19 cellular contexts compared by ENCODE assay signal in genomic region chr7:50475340-50475739, GRCh38. TPM values are rescaled to one million over a fixed set of nuclear protein-coding genes. Genes with fewer than 3 reads are reported as not detected.
DNase-seq lines count a peak whose midpoint lies in the region; ATAC-seq and TF ChIP-seq lines count a peak whose summit lies in the region.
"Had no signal": no experiment of that assay in that cellular context is flagged by ENCODE, and none has a peak within 500 bp of the region (broad histone marks: within the 10 kb centered on the region; RNA-seq: fewer than 3 reads in every experiment).

No MANE protein-coding gene starts in this region.

- no peaks in the 10 kb centered on the region for H3K9me3 ChIP-seq in OCI-LY3 (ENCODE audit: insufficient read depth, low read length)
- H3K9me3 ChIP-seq in BE2C, result no peaks in the 10 kb centered on the region; the same call in 1 of the 2 replicates
- H3K9me3 ChIP-seq: SK-N-SH, tibial artery had no signal

- peak; percentile 11 for DNase-seq in GM12865 (ENCODE audit: low read depth)
- no peak for DNase-seq in BE2C
- no peak for DNase-seq in cerebellar cortex (ENCODE audit: low spot score)
- DNase-seq in COLO829 (ENCODE audit: low spot score), result no peak
- DNase-seq: activated naive CD8-positive, alpha-beta T cell treated with anti-CD3 and anti-CD28 coated beads, Interleukin-2, amount 10 ng/mL, durations not matched to agents 7 days and 5 days; AML-193; caudate nucleus; DMS53; foreskin melanocyte; immature natural killer cell; MM.1S; NCI-H2171 treated with DMSO at 0.1 percent for 48 hours; SK-N-SH; tibial artery had no signal

- H3K27ac ChIP-seq in OCI-LY3 (ENCODE audit: low read length), result no peak overlapping the region
- H3K27ac ChIP-seq: neural progenitor cell, tibial artery had no signal

- no peak for TF ChIP-seq POLR2A in GM18505 (IDR thresholded peaks at IDR 0.05; ENCODE audit: borderline replicate concordance, extremely low read depth, insufficient read depth, insufficient read length)

- H3K79me2 ChIP-seq in OCI-LY3 (ENCODE audit: low read length), result no peaks in the 10 kb centered on the region

- TF ChIP-seq CTCF in GM12865 (IDR thresholded peaks at IDR 0.05; ENCODE audit: insufficient read depth, low read depth, low read length, missing control alignments) (no peak), OCI-LY3 (IDR thresholded peaks at IDR 0.05; ENCODE audit: low read depth, low read length) (no peak), BE2C (IDR thresholded peaks at IDR 0.05; ENCODE audit: low read depth, low read length) (no peak)

- H3K4me1 ChIP-seq in OCI-LY3 (ENCODE audit: low read length) (peaks cover 22% of the 10 kb centered on the region), BE2C (peaks cover 7% of the 10 kb centered on the region)
- H3K4me1 ChIP-seq: neural progenitor cell had no signal

- ATAC-seq in GM18873 (IDR thresholded peaks at IDR 0.05; ENCODE audit: low FRiP score, unreplicated experiment) (peak; percentile 64), HG02759 (IDR thresholded peaks at IDR 0.05; ENCODE audit: unreplicated experiment) (peak; percentile 54), GM18505 (IDR thresholded peaks at IDR 0.05; ENCODE audit: unreplicated experiment) (no peak)

- no peak overlapping the region for H3K9ac ChIP-seq in OCI-LY3 (ENCODE audit: low read length)
- H3K9ac ChIP-seq: neural progenitor cell, SK-N-SH had no signal

- H4K20me1 ChIP-seq in OCI-LY3 (ENCODE audit: insufficient read depth, low read length), result no peaks in the 10 kb centered on the region

- no peak overlapping the region for H2AFZ ChIP-seq in OCI-LY3 (ENCODE audit: low read depth, low read length)
- H2AFZ ChIP-seq: neural progenitor cell had no signal

- no peak overlapping the region for H3K4me3 ChIP-seq in GM12865 (ENCODE audit: low read depth, low read length)
- peak overlapping the region; percentile 47; the same call in 1 of the 2 replicates for H3K4me3 ChIP-seq in OCI-LY3 (ENCODE audit: low read length)
- no peak overlapping the region for H3K4me3 ChIP-seq in BE2C (ENCODE audit: low read depth, low read length)
- H3K4me3 ChIP-seq: neural progenitor cell, tibial artery had no signal

- peak overlapping the region; percentile 68 for H3K4me2 ChIP-seq in OCI-LY3 (ENCODE audit: low read length)
- H3K4me2 ChIP-seq: neural progenitor cell, SK-N-SH had no signal

- H3K27me3 ChIP-seq in OCI-LY3 (ENCODE audit: low read depth, low read length) (no peaks in the 10 kb centered on the region), BE2C (no peaks in the 10 kb centered on the region)
- H3K27me3 ChIP-seq: neural progenitor cell had no signal

- H3K36me3 ChIP-seq in OCI-LY3 (replicated peaks; ENCODE audit: low read depth, low read length), result no peaks in the 10 kb centered on the region
- peaks cover 53% of the 10 kb centered on the region for H3K36me3 ChIP-seq in BE2C
- H3K36me3 ChIP-seq: neural progenitor cell, tibial artery had no signal

RNA-seq across cellular contexts. Expression of gene FIGNL1, which starts 25.2 kb away (rescaled TPM):
- polyA plus RNA-seq in BE2C (2012; ENCODE audit: insufficient read depth, insufficient read length, low read depth), result 11.7 TPM
